In the genomic region with DNA sequence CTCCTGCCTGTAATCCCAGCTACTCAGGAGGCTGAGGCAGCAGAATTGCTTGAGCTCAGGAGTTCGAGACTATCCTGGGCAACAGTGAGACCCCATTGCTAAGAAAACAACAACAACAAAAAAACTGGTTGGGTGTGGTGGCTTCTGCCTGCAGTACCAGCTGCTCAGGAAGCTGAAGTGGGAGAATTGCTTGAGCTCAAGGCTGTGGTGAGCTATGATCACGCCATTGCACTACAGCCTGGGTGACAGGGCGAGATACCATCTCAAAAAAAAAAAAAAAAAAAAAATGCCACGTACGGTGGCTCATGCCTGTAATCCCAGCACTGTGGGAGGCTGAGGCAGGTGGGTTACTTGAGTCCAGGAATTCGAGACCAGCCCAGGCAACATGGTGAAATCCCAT, we compare ENCODE assay signal across 18 cellular contexts. TPM values are rescaled to one million over a fixed set of nuclear protein-coding genes. Genes with fewer than 3 reads are reported as not detected.
A peak's percentile ranks its signal among the peaks of the same experiment; 100 is the strongest.
DNase-seq lines count a peak whose midpoint lies in the region; ATAC-seq lines count a peak whose summit lies in the region.
"Had no signal": no experiment of that assay in that cellular context is flagged by ENCODE, and none has a peak within 500 bp of the region (broad histone marks: within the 10 kb centered on the region; RNA-seq: fewer than 3 reads in every experiment).

No MANE protein-coding gene starts in this region.

- no peak overlapping the region for H3K4me3 Mint-ChIP-seq in activated naive CD4-positive, alpha-beta T cell treated with anti-CD3 and anti-CD28 coated beads, Interleukin-2, amount 10 ng/mL, durations not matched to agents 7 days and 5 days
- no peak overlapping the region for H3K4me3 Mint-ChIP-seq in T-cell
- H3K4me3 Mint-ChIP-seq: CD8-positive, alpha-beta memory T cell had no signal

- H3K27me3 Mint-ChIP-seq in activated naive CD4-positive, alpha-beta T cell treated with anti-CD3 and anti-CD28 coated beads, Interleukin-2, amount 10 ng/mL, durations not matched to agents 7 days and 5 days: no peaks in the 10 kb centered on the region
- H3K27me3 Mint-ChIP-seq in T-cell: no peaks in the 10 kb centered on the region
- H3K27me3 Mint-ChIP-seq: CD8-positive, alpha-beta memory T cell had no signal

- POLR2A ChIA-PET in T-cell (lab: Charles Lee): interaction anchor here in 1 of 2 donors (0.6 kb wide), 1 partner anchor 196 kb away, joined by 4 read pairs; no protein-coding TSS in a partner anchor

- CTCF ChIA-PET in activated naive CD4-positive, alpha-beta T cell treated with anti-CD3 and anti-CD28 coated beads, Interleukin-2, amount 10 ng/mL, durations not matched to agents 7 days and 5 days (lab: Charles Lee): no interaction called here
- CTCF ChIA-PET in T-cell (lab: Charles Lee): interaction anchor here in 1 of 2 donors (0.7 kb wide), 1 partner anchor 30 kb away, joined by 3 read pairs; no protein-coding TSS in a partner anchor

- ATAC-seq in T-cell (replicated peaks in 1 of 4): peak; percentile 48 to 87 (median 76)
- no peak for ATAC-seq in HG03342 (IDR thresholded peaks at IDR 0.05; ENCODE audit: unreplicated experiment)
- no peak for ATAC-seq in HG03469 (IDR thresholded peaks at IDR 0.05; ENCODE audit: unreplicated experiment)
- ATAC-seq: HepG2, Panc1, Right ventricle myocardium inferior had no signal

- peak; percentile 59 for DNase-seq in activated naive CD4-positive, alpha-beta T cell treated with anti-CD3 and anti-CD28 coated beads, Interleukin-2, amount 10 ng/mL, durations not matched to agents 7 days and 5 days
- no peak for DNase-seq in activated naive CD4-positive, alpha-beta T cell treated with Interleukin-2 at 50 U/mL for 16 hours
- DNase-seq in T-cell: peak in 2 of 34 experiments; percentile 3 to 11
- peak; percentile 29 for DNase-seq in central memory CD4-positive, alpha-beta T cell
- no peak for DNase-seq in NCI-H2107 treated with DMSO at 0.1 percent for 48 hours (lab: John Stamatoyannopoulos, UW; ENCODE audit: unreplicated experiment)
- DNase-seq: DMS 273 treated with DMSO at 0.1 percent for 48 hours, Karpas-422, MM.1S, NCI-H1105 treated with DMSO at 0.1 percent for 48 hours, NCI-H187, NCI-H2171, NCI-H774 had no signal

- peaks cover 36% of the 10 kb centered on the region for H3K36me3 Mint-ChIP-seq in activated naive CD4-positive, alpha-beta T cell treated with anti-CD3 and anti-CD28 coated beads, Interleukin-2, amount 10 ng/mL, durations not matched to agents 7 days and 5 days
- H3K36me3 Mint-ChIP-seq in T-cell: peaks cover 29% of the 10 kb centered on the region

- peak overlapping the region; percentile 88 for H3K27ac Mint-ChIP-seq in activated naive CD4-positive, alpha-beta T cell treated with anti-CD3 and anti-CD28 coated beads, Interleukin-2, amount 10 ng/mL, durations not matched to agents 7 days and 5 days
- peak overlapping the region in 1 of 2 donors; percentile 86 for H3K27ac Mint-ChIP-seq in T-cell

- peaks cover 22% of the 10 kb centered on the region for H3K4me1 Mint-ChIP-seq in activated naive CD4-positive, alpha-beta T cell treated with anti-CD3 and anti-CD28 coated beads, Interleukin-2, amount 10 ng/mL, durations not matched to agents 7 days and 5 days
- H3K4me1 Mint-ChIP-seq in T-cell: peaks cover 0 to 18% (median 9%) of the 10 kb centered on the region in 3 donors

- no peaks in the 10 kb centered on the region for H3K9me3 Mint-ChIP-seq in activated naive CD4-positive, alpha-beta T cell treated with anti-CD3 and anti-CD28 coated beads, Interleukin-2, amount 10 ng/mL, durations not matched to agents 7 days and 5 days
- H3K9me3 Mint-ChIP-seq in T-cell: no peaks in the 10 kb centered on the region
- H3K9me3 Mint-ChIP-seq: CD8-positive, alpha-beta memory T cell had no signal

RNA-seq across cellular contexts. Expression of a gene that starts 34.1 kb away (rescaled TPM):
- 100 to 1,000 TPM; 162 to 290 (median 201) TPM for total RNA-seq in T-cell

RNA-seq across cellular contexts. Expression of a gene that starts 46.9 kb away (rescaled TPM):
- total RNA-seq in T-cell: 10 to 100 TPM; 17.7 to 28.0 (median 22.1) TPM

RNA-seq across cellular contexts. Expression of a gene that starts 59.6 kb away (rescaled TPM):
- 10 to 100 TPM; 23.2 to 27.3 (median 24.7) TPM for total RNA-seq in T-cell

Comparison
In these comparisons a context has a peak if more than half of its experiments do, and no peak if none do; other contexts are left out.
1. DNase-seq: peak in activated naive CD4-positive, alpha-beta T cell treated with anti-CD3 and anti-CD28 coated beads, Interleukin-2, amount 10 ng/mL, durations not matched to agents 7 days and 5 days (single experiment) and central memory CD4-positive, alpha-beta T cell (single experiment); none in activated naive CD4-positive, alpha-beta T cell treated with Interleukin-2 at 50 U/mL for 16 hours (single experiment) and NCI-H2107 treated with DMSO at 0.1 percent for 48 hours (single experiment).
2. ATAC-seq: peak in T-cell (4 of 4); none in HG03342 (single experiment) and HG03469 (single experiment).